ENCODE assay signal across 1 cellular context in genomic region chr12:107398101-107398500, GRCh38.
TF ChIP-seq lines count a peak whose summit lies in the region.

No MANE protein-coding gene starts in this region.

TF ChIP-seq in SK-N-SH treated with all-trans-retinoic acid at 6 μM for 48 hours, 23 proteins besides CTCF, POLR2A, EP300 and RAD21 (continued from another document):
- peak; percentile 48; the same call in 1 of the 2 replicates for TF ChIP-seq TSHZ2 (CRISPR knock-in tag; IDR thresholded peaks at IDR 0.05)
